8 cellular contexts compared by ENCODE assay signal in the genomic region with DNA sequence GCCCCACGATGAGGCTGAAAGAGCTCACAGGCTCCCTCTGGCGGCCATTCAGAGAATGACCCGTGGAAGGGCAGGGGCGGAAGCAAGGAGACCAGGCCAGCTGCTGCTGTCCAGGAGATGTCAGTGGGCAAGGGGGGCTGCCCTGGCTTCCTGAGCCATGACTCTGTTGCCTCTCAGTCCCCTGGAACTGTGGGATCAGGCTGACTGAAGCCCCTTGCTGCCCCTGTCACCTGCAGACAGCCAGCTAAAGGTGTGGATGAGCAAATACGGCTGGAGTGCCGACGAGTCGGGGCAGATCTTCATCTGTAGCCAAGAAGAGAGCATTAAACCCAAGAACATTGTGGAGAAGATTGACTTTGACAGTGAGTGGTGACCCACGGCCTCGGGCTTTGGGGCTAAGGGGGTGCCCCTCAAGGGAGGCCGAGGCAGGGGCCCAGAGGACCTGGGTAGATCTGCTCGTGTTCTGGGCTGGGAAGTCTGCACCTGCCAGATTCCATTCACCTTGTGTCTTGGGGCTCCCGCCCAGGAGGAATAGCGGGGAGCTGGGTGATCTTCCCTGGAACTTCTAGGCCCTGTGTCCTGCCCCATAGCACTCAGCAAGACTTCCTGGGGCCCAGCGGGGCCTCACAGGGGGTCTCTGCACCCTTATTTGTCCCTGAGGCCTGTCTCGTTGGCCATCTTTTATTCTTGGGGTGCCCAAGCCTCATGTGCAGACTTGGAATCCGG. TPM values are rescaled to one million over a fixed set of nuclear protein-coding genes. Genes with fewer than 3 reads are reported as not detected.
DNase-seq lines count a peak whose midpoint lies in the region; ATAC-seq, FAIRE-seq and TF ChIP-seq lines count a peak whose summit lies in the region.

No MANE protein-coding gene starts in this region.

- H3F3A ChIP-seq in smooth muscle cell (ENCODE audit: low read depth) = peaks cover 5% of the 10 kb centered on the region

- DNase-seq in DMS79 (lab: John Stamatoyannopoulos, UW) = peak; percentile 3
- DNase-seq in Karpas-422 = peak; percentile 87
- peak; percentile 42 for DNase-seq in T-helper 22 cell (ENCODE audit: low read depth)
- DNase-seq in astrocyte (ENCODE audit: low read depth) = no peak
- DNase-seq in hepatic stellate cell (ENCODE audit: low spot score) = peak; percentile 79
- peak; percentile 44 for DNase-seq in smooth muscle cell (lab: John Stamatoyannopoulos, UW; ENCODE audit: unreplicated experiment)
- no peak for DNase-seq in COR-L47 (lab: John Stamatoyannopoulos, UW)

- H3K4me3 ChIP-seq in Karpas-422 (ENCODE audit: low read length) = no peak overlapping the region
- H3K4me3 ChIP-seq in astrocyte (ENCODE audit: insufficient read depth, low read depth, low read length) = no peak overlapping the region
- no peak overlapping the region for H3K4me3 ChIP-seq in smooth muscle cell

- H2AFZ ChIP-seq in Karpas-422 (ENCODE audit: low read length) (no peak overlapping the region), astrocyte (ENCODE audit: low read depth, low read length) (no peak overlapping the region), smooth muscle cell (ENCODE audit: low read depth) (no peak overlapping the region)

- FAIRE-seq in astrocyte (lab: Jason Lieb, UNC) = no peak

- H4K20me1 ChIP-seq in Karpas-422 (ENCODE audit: insufficient read depth, low read depth, low read length) (no peaks in the 10 kb centered on the region), astrocyte (ENCODE audit: insufficient read depth, low read length) (peaks cover 9% of the 10 kb centered on the region), smooth muscle cell (ENCODE audit: low read depth) (no peaks in the 10 kb centered on the region)

- H3K4me1 Mint-ChIP-seq in astrocyte (ENCODE audit: low read depth, unreplicated experiment) = peaks cover 3% of the 10 kb centered on the region

- H3K36me3 Mint-ChIP-seq in astrocyte (ENCODE audit: low read depth, unreplicated experiment) = peaks cover 22% of the 10 kb centered on the region

- no peaks in the 10 kb centered on the region for H3K27me3 Mint-ChIP-seq in astrocyte (ENCODE audit: low read depth, unreplicated experiment)

- H3K36me3 ChIP-seq in Karpas-422 (ENCODE audit: insufficient read depth, low read length) (peaks cover 25% of the 10 kb centered on the region), astrocyte (ENCODE audit: insufficient read depth, low read length) (peaks cover 5% of the 10 kb centered on the region), smooth muscle cell (ENCODE audit: low read depth) (no peaks in the 10 kb centered on the region)

- no peaks in the 10 kb centered on the region for H3K79me2 ChIP-seq in Karpas-422 (ENCODE audit: low read length)
- H3K79me2 ChIP-seq in astrocyte (ENCODE audit: insufficient read depth, low read length) = no peaks in the 10 kb centered on the region
- H3K79me2 ChIP-seq in smooth muscle cell (ENCODE audit: low read depth) = no peaks in the 10 kb centered on the region

- ATAC-seq in HG03045 (IDR thresholded peaks at IDR 0.05; ENCODE audit: unreplicated experiment) = no peak

- WGBS in smooth muscle cell (ENCODE audit: low lambda C conversion rate) = 74% methylated on average over 17 of the region's 17 CpGs

- no peak overlapping the region for H3K4me3 Mint-ChIP-seq in astrocyte (ENCODE audit: unreplicated experiment)

- TF ChIP-seq CTCF in astrocyte (IDR thresholded peaks at IDR 0.05; ENCODE audit: insufficient read depth, low read depth, low read length) (peak; percentile 88), smooth muscle cell (IDR thresholded peaks at IDR 0.05; ENCODE audit: borderline replicate concordance, insufficient read depth, poor library complexity, severe bottlenecking) (peak; percentile 89)

- H3K4me1 ChIP-seq in Karpas-422 (ENCODE audit: low read length) (peaks cover 30% of the 10 kb centered on the region), astrocyte (ENCODE audit: insufficient read depth, low read length) (no peaks in the 10 kb centered on the region), smooth muscle cell (ENCODE audit: low read depth) (no peaks in the 10 kb centered on the region)

- no peaks in the 10 kb centered on the region for H3K9me3 ChIP-seq in Karpas-422 (ENCODE audit: low read length)
- H3K9me3 ChIP-seq in astrocyte (ENCODE audit: insufficient read depth, low read depth, low read length) = no peaks in the 10 kb centered on the region
- H3K9me3 ChIP-seq in smooth muscle cell (replicated peaks; ENCODE audit: low read depth) = no peaks in the 10 kb centered on the region

- H3K27ac Mint-ChIP-seq in astrocyte (ENCODE audit: unreplicated experiment) = peak overlapping the region; percentile 81

- no peak overlapping the region for H3K4me2 ChIP-seq in Karpas-422 (ENCODE audit: low read depth, low read length, poor library complexity, severe bottlenecking)
- H3K4me2 ChIP-seq in astrocyte (ENCODE audit: low read length) = no peak overlapping the region
- H3K4me2 ChIP-seq in smooth muscle cell = no peak overlapping the region

- H3K27me3 ChIP-seq in Karpas-422 (ENCODE audit: low read length) (no peaks in the 10 kb centered on the region), astrocyte (ENCODE audit: insufficient read depth, low read length) (no peaks in the 10 kb centered on the region), smooth muscle cell (ENCODE audit: low read depth) (no peaks in the 10 kb centered on the region)

- H3K9me2 ChIP-seq in Karpas-422 (replicated peaks; ENCODE audit: insufficient read depth, low read length) = no peaks in the 10 kb centered on the region

- no peak overlapping the region for H3K9ac ChIP-seq in Karpas-422 (ENCODE audit: low read length)
- no peak overlapping the region for H3K9ac ChIP-seq in astrocyte (ENCODE audit: low read length)
- H3K9ac ChIP-seq in smooth muscle cell (ENCODE audit: low read depth) = no peak overlapping the region

- H3K9me3 Mint-ChIP-seq in astrocyte (ENCODE audit: unreplicated experiment) = no peaks in the 10 kb centered on the region

- H3K27ac ChIP-seq in Karpas-422 (ENCODE audit: low read length) = no peak overlapping the region; the same call in 1 of the 2 replicates
- H3K27ac ChIP-seq in astrocyte (ENCODE audit: low read depth, low read length) = no peak overlapping the region
- H3K27ac ChIP-seq in smooth muscle cell (ENCODE audit: low read depth) = no peak overlapping the region

RNA-seq across cellular contexts. Expression of a gene that starts 12.5 kb away (rescaled TPM):
- 54.6 and 106 TPM in 2 replicates for total RNA-seq in Karpas-422 (2014; rRNA removed; shearing (Covaris generic); ENCODE audit: low replicate concordance)
- total RNA-seq in astrocyte (805 and 879 TPM in 2 replicates), smooth muscle cell (311 TPM in 2 replicates)
- polyA plus RNA-seq in smooth muscle cell = 53.8 and 60.4 TPM in 2 replicates

RNA-seq across cellular contexts. Expression of a gene that starts 15.9 kb away (rescaled TPM):
- 474 and 745 TPM in 2 replicates for total RNA-seq in Karpas-422 (2014; rRNA removed; shearing (Covaris generic); ENCODE audit: low replicate concordance)
- total RNA-seq in astrocyte = 222 and 229 TPM in 2 replicates
- total RNA-seq in smooth muscle cell = 324 and 334 TPM in 2 replicates
- polyA plus RNA-seq in smooth muscle cell = 178 and 181 TPM in 2 replicates

RNA-seq across cellular contexts. Expression of a gene that starts 17.2 kb away (rescaled TPM):
- total RNA-seq in Karpas-422 (2014; rRNA removed; shearing (Covaris generic); ENCODE audit: low replicate concordance) = 262 and 352 TPM in 2 replicates
- total RNA-seq in astrocyte (0.87 and 1.7 TPM in 2 replicates), smooth muscle cell (0.22 and 2.1 TPM in 2 replicates)
- polyA plus RNA-seq in smooth muscle cell = 0.91 TPM in 1 of 2 replicates, not detected in the other

Comparison
In these comparisons a context has a peak if more than half of its experiments do, and no peak if none do; other contexts are left out.
1. DNase-seq: peak in DMS79 (single experiment), Karpas-422 (single experiment), T-helper 22 cell (single experiment), hepatic stellate cell (single experiment) and smooth muscle cell (single experiment); none in astrocyte (single experiment) and COR-L47 (single experiment).
2. RNA of a gene that starts 17.2 kb away (total RNA-seq): 262 to 352 TPM in Karpas-422; 0.87 to 1.7 TPM in astrocyte and 0.22 to 2.1 TPM in smooth muscle cell; every median in the first group is over 10 times any median in the second.